In genomic region chr9:122374885-122375420, GRCh38 we compare ENCODE assay signal across 8 cellular contexts. TPM values are rescaled to one million over a fixed set of nuclear protein-coding genes. Genes with fewer than 3 reads are reported as not detected.
DNase-seq lines count a peak whose midpoint lies in the region; ATAC-seq and TF ChIP-seq lines count a peak whose summit lies in the region.

No MANE protein-coding gene starts in this region.

- no peaks in the 10 kb centered on the region for H3K9me3 ChIP-seq in ectodermal cell (ENCODE audit: control insufficient read depth, low read length)
- H3K9me3 ChIP-seq in uterus: no peaks in the 10 kb centered on the region

- intact Hi-C loops in lower leg skin (cut with DNase I; ENCODE audit: low total_unique reads) (no loop called here), uterus (cut with DNase I; ENCODE audit: low total_unique reads) (no loop called here)

- no peaks in the 10 kb centered on the region for H3K36me3 ChIP-seq in ectodermal cell (ENCODE audit: control insufficient read depth, insufficient read depth, low read length)
- no peaks in the 10 kb centered on the region for H3K36me3 ChIP-seq in uterus

- DNase-seq in NCI-H146 (lab: John Stamatoyannopoulos, UW) (peak; percentile 15), NCI-H146 treated with DMSO at 0.1 percent for 48 hours (lab: John Stamatoyannopoulos, UW; ENCODE audit: unreplicated experiment) (no peak), lower leg skin (ENCODE audit: low spot score in 2 of 2) (peak; percentile 49 to 91), uterus (peak; percentile 61 to 72), HK-2 (ENCODE audit: unreplicated experiment) (no peak)

- H3K4me3 ChIP-seq in ectodermal cell (ENCODE audit: insufficient read depth, low read depth, low read length) (peak overlapping the region; percentile 12), lower leg skin (ENCODE audit: low read depth, poor library complexity, severe bottlenecking) (no peak overlapping the region), uterus (no peak overlapping the region)

- ATAC-seq in GM18511 (IDR thresholded peaks at IDR 0.05; ENCODE audit: unreplicated experiment) (no peak), GM21723 (IDR thresholded peaks at IDR 0.05; ENCODE audit: unreplicated experiment) (no peak)

- WGBS in ectodermal cell, 2 experiments: 17 to 21% methylated on average over 14 of the region's 14 CpGs
- WGBS in lower leg skin, 2 donors: 10 to 17% methylated on average over 12 to 14 of the region's 14 CpGs

- H3K4me1 ChIP-seq in ectodermal cell (ENCODE audit: control insufficient read depth, insufficient read depth, low read length) (peaks cover 27% of the 10 kb centered on the region), uterus (peaks cover 0 to 12% of the 10 kb centered on the region in 2 donors)

- TF ChIP-seq CTCF in lower leg skin (IDR thresholded peaks at IDR 0.05): no peak
- TF ChIP-seq CTCF in uterus (IDR thresholded peaks at IDR 0.05): no peak

- peak overlapping the region; percentile 48 for H3K27ac ChIP-seq in ectodermal cell (ENCODE audit: insufficient read depth, low read depth, low read length, poor library complexity, severe bottlenecking)
- peak overlapping the region; percentile 38 to 50 for H3K27ac ChIP-seq in uterus

- TF ChIP-seq POLR2A in lower leg skin (IDR thresholded peaks at IDR 0.05) (no peak), uterus (IDR thresholded peaks at IDR 0.05) (no peak)

- peaks cover 31% of the 10 kb centered on the region for H3K27me3 ChIP-seq in ectodermal cell (ENCODE audit: control insufficient read depth, insufficient read depth, low read length, poor library complexity, severe bottlenecking)
- H3K27me3 ChIP-seq in uterus: no peaks in the 10 kb centered on the region

RNA-seq across cellular contexts. Expression of gene PTGS1, which starts 4.1 kb away (rescaled TPM):
- polyA plus RNA-seq in ectodermal cell (2013, experiment 1 of 4): 7.7 TPM
- polyA plus RNA-seq in ectodermal cell (2013, experiment 2 of 4): 9.1 TPM
- polyA plus RNA-seq in ectodermal cell (2013, experiment 3 of 4): 9.4 TPM
- polyA plus RNA-seq in ectodermal cell (2013, experiment 4 of 4): 9.1 TPM
- total RNA-seq in lower leg skin: 100 to 1,000 TPM in 1 of 4 donors, 10 to 100 TPM in 3; 62.9 to 110 (median 84.8) TPM
- total RNA-seq in uterus: 10 to 100 TPM in 2 of 4 donors, 1 to 10 TPM in 2; 2.1 to 20.6 (median 7.4) TPM

Comparison
In these comparisons a context has a peak if more than half of its experiments do, and no peak if none do; other contexts are left out.
1. DNase-seq: peak in NCI-H146 (single experiment), lower leg skin (2 of 2) and uterus (2 of 2); none in NCI-H146 treated with DMSO at 0.1 percent for 48 hours (single experiment) and HK-2 (single experiment).